In the genomic region with DNA sequence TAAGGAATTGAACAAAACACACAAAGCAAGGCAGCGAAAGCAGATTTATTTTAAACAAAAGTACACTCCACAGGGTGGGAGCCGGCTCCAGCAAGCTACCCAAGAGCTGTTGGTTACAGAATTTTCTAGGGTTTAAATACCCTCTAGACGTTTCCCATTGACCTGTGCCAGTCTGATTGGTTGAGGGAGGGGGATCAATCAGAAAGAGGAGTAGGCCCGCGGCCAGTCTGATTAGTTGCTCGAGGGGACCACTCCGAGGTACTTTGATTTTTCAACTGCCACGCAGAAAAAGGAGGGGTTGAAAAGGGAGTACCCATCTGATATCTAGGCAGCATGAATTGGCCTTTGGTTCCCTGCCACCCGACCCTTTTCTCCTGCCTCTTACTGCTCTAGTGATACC, we compare ENCODE assay signal across 8 cellular contexts. TPM values are rescaled to one million over a fixed set of nuclear protein-coding genes. Genes with fewer than 3 reads are reported as not detected.
DNase-seq lines count a peak whose midpoint lies in the region; ATAC-seq and TF ChIP-seq lines count a peak whose summit lies in the region.

No MANE protein-coding gene starts in this region.

- no peaks in the 10 kb centered on the region for H3K9me2 ChIP-seq in PC-3 (replicated peaks; ENCODE audit: low read length)

- H2AK5ac ChIP-seq in trophoblast cell (ENCODE audit: low read length), result peak overlapping the region; percentile 79

- H3K4ac ChIP-seq in trophoblast cell (ENCODE audit: low read depth, low read length), result peak overlapping the region; percentile 99

- peak overlapping the region; percentile 98 for H3K4me3 ChIP-seq in PC-3 (ENCODE audit: low read length)
- H3K4me3 ChIP-seq in epithelial cell of esophagus (ENCODE audit: low read length), result peak overlapping the region; percentile 99
- H3K4me3 ChIP-seq in trophoblast cell (ENCODE audit: low read depth, low read length), result no peak overlapping the region

- H4K8ac ChIP-seq in trophoblast cell (ENCODE audit: low read depth, low read length), result peak overlapping the region; percentile 47

- H4K20me1 ChIP-seq in PC-3 (ENCODE audit: low read length), result peaks cover 10% of the 10 kb centered on the region; the same call in 1 of the 2 replicates

- H3K27ac ChIP-seq in PC-3 (ENCODE audit: low read length) (no peak overlapping the region), trophoblast cell (ENCODE audit: low read depth, low read length) (no peak overlapping the region)

- peak overlapping the region; percentile 97 for H3K9ac ChIP-seq in PC-3 (ENCODE audit: low read length)
- peak overlapping the region; percentile 24 for H3K9ac ChIP-seq in trophoblast cell (ENCODE audit: low read length)

- peak overlapping the region; percentile 40 for H2BK5ac ChIP-seq in trophoblast cell (ENCODE audit: low read depth, low read length, poor library complexity)

- no peak overlapping the region for H3K23ac ChIP-seq in trophoblast cell (ENCODE audit: low read length)

- H4K12ac ChIP-seq in trophoblast cell (ENCODE audit: low read depth, low read length), result peak overlapping the region; percentile 87

- ATAC-seq in PC-3 (no peak), HG02884 (IDR thresholded peaks at IDR 0.05; ENCODE audit: unreplicated experiment) (no peak), HG02840 (IDR thresholded peaks at IDR 0.05; ENCODE audit: low FRiP score, unreplicated experiment) (no peak)

- peak overlapping the region; percentile 37 for H3K18ac ChIP-seq in trophoblast cell (ENCODE audit: low read length)

- H3K4me1 ChIP-seq in PC-3 (ENCODE audit: insufficient read depth, low read length) (peaks cover 16% of the 10 kb centered on the region), trophoblast cell (ENCODE audit: control insufficient read depth in 1 of 2, insufficient read depth in 2 of 2, low read length in 2 of 2) (peaks cover 6% of the 10 kb centered on the region in 2 experiments)

- no peaks in the 10 kb centered on the region for H3K27me3 ChIP-seq in PC-3 (ENCODE audit: low read length)
- H3K27me3 ChIP-seq in trophoblast cell (ENCODE audit: insufficient read depth, low read length), result no peaks in the 10 kb centered on the region

- no peak overlapping the region for H4K91ac ChIP-seq in trophoblast cell (ENCODE audit: low read depth, low read length)

- CTCF ChIA-PET in PC-3 (lab: Charles Lee), result no interaction called here

- H3K4me2 ChIP-seq in PC-3 (ENCODE audit: low read length) (peak overlapping the region; percentile 84), trophoblast cell (ENCODE audit: low read length) (peak overlapping the region; percentile 72)

- no peaks in the 10 kb centered on the region for H3F3A ChIP-seq in PC-3 (ENCODE audit: low read length, unreplicated experiment)

- no peak overlapping the region for H3K14ac ChIP-seq in trophoblast cell (ENCODE audit: low read length)

- peaks cover 6% of the 10 kb centered on the region for H3K79me1 ChIP-seq in trophoblast cell (ENCODE audit: low read length)

- BruUV-seq in PC-3 (replicated peaks; lab: Mats Ljungman, UMichigan), result no TSS peak

- no CpG with 5 or more reads among the region's 9 CpGs for WGBS in trophoblast cell (ENCODE audit: extremely low coverage, insufficient coverage, insufficient read length)

- DNase-seq in ELR (ENCODE audit: low read depth) (peak; percentile 10), PC-3 (no peak), epithelial cell of esophagus (ENCODE audit: low read depth) (peak; percentile 5), trophoblast cell (no peak), COLO829 (ENCODE audit: low spot score) (no peak), NOMO-1 (lab: John Stamatoyannopoulos, UW; ENCODE audit: unreplicated experiment in 2 of 2) (no peak)

- H3K9me3 ChIP-seq in PC-3 (ENCODE audit: low read length) (no peaks in the 10 kb centered on the region), trophoblast cell (ENCODE audit: insufficient read depth, low read depth, low read length) (no peaks in the 10 kb centered on the region)

- intact Hi-C loops in PC-3 (cut with micrococcal nuclease), result loop anchor here (5.0 kb wide), 2 partner anchors 60 to 115 kb away; a partner anchor contains a TSS

- H3K79me2 ChIP-seq in PC-3 (ENCODE audit: low read length), result peaks cover 48% of the 10 kb centered on the region
- H3K79me2 ChIP-seq in trophoblast cell (ENCODE audit: control insufficient read depth, insufficient read depth, low read length, poor library complexity), result peaks cover 11% of the 10 kb centered on the region

- no peak overlapping the region for H2AFZ ChIP-seq in PC-3 (ENCODE audit: low read length)
- no peak overlapping the region for H2AFZ ChIP-seq in trophoblast cell (ENCODE audit: insufficient read depth, low read length, poor library complexity)

- POLR2A ChIA-PET in PC-3 (lab: Charles Lee; ENCODE audit: unreplicated experiment), result no interaction called here

- H2BK120ac ChIP-seq in trophoblast cell (ENCODE audit: insufficient read depth, low read length, poor library complexity), result peak overlapping the region; percentile 33

- H2BK12ac ChIP-seq in trophoblast cell (ENCODE audit: low read length), result no peak overlapping the region

- peaks cover 32% of the 10 kb centered on the region for H3K36me3 ChIP-seq in PC-3 (ENCODE audit: low read depth, low read length)
- H3K36me3 ChIP-seq in trophoblast cell (ENCODE audit: control insufficient read depth in 1 of 2, insufficient read depth in 2 of 2, low read length in 2 of 2), result peaks cover 19 to 20% of the 10 kb centered on the region in 2 experiments

- no peak for TF ChIP-seq CTCF in PC-3 (conservative IDR thresholded peaks at IDR 0.05; ENCODE audit: low read depth, low read length)
- no peak for TF ChIP-seq CTCF in epithelial cell of esophagus (IDR thresholded peaks at IDR 0.05; ENCODE audit: insufficient read depth, low read depth, low read length, missing control alignments)

RNA-seq across cellular contexts. Expression of a gene that starts 1.0 kb away (rescaled TPM):
- total RNA-seq in PC-3 (2014; rRNA removed), result 39.9 and 42.9 TPM in 2 replicates
- polyA plus RNA-seq in trophoblast cell (2013), result 123 and 133 TPM in 2 replicates

RNA-seq across cellular contexts. Expression of a gene that starts 59.9 kb away (rescaled TPM):
- total RNA-seq in PC-3 (2014; rRNA removed), result 61.9 and 85.2 TPM in 2 replicates
- 69.4 and 75.4 TPM in 2 replicates for polyA plus RNA-seq in trophoblast cell (2013)

Comparison
In these comparisons a context has a peak if more than half of its experiments do, and no peak if none do; other contexts are left out.
1. DNase-seq: peak in ELR (single experiment) and epithelial cell of esophagus (single experiment); none in PC-3 (single experiment), trophoblast cell (0 of 2), COLO829 (single experiment) and NOMO-1 (0 of 2).